28 cellular contexts compared by ENCODE assay signal in genomic region chr16:70349783-70350182, GRCh38. TPM values are rescaled to one million over a fixed set of nuclear protein-coding genes. Genes with fewer than 3 reads are reported as not detected.
DNase-seq lines count a peak whose midpoint lies in the region; ATAC-seq, FAIRE-seq and TF ChIP-seq lines count a peak whose summit lies in the region.
"Had no signal": no experiment of that assay in that cellular context is flagged by ENCODE, and none has a peak within 500 bp of the region (broad histone marks: within the 10 kb centered on the region; RNA-seq: fewer than 3 reads in every experiment).

No MANE protein-coding gene starts in this region.

- H2AFZ ChIP-seq in HepG2 (ENCODE audit: low read length) = no peak overlapping the region

- H3K27ac ChIP-seq in HepG2 (ENCODE audit: extremely low read length, insufficient read depth, low read length) (no peak overlapping the region), right lobe of liver (no peak overlapping the region)
- H3K27ac ChIP-seq: 22Rv1, ascending aorta, left ventricle myocardium inferior, right atrium auricular region, RWPE1, stomach, upper lobe of right lung had no signal

- no peaks in the 10 kb centered on the region for H4K20me1 ChIP-seq in HepG2 (ENCODE audit: insufficient read depth, low read length)

- no peak overlapping the region for H3K4me3 ChIP-seq in HepG2 (replicated peaks in 1 of 3; ENCODE audit: insufficient read depth in 1 of 3, low read depth in 2 of 3, low read length in 3 of 3)
- H3K4me3 ChIP-seq in right lobe of liver = no peak overlapping the region
- H3K4me3 ChIP-seq: ascending aorta, left ventricle myocardium inferior, right atrium auricular region, stomach, upper lobe of right lung had no signal

- H3K4me2 ChIP-seq in HepG2 (ENCODE audit: low read depth, low read length) = no peak overlapping the region

- H3K36me3 Mint-ChIP-seq in immature natural killer cell (peaks cover 7 to 15% (median 9%) of the 10 kb centered on the region in 3 donors), mesothelial cell of epicardium (peaks cover 11% of the 10 kb centered on the region)

- POLR2A ChIA-PET in HepG2 (lab: Yijun Ruan, JAX) = no interaction called here

- no peak for FAIRE-seq in HepG2 (lab: Jason Lieb, UNC)
- FAIRE-seq: GM12892 had no signal

- peaks cover 45% of the 10 kb centered on the region for H3K79me2 ChIP-seq in HepG2 (ENCODE audit: insufficient read depth, low read length)

- TF ChIP-seq EP300 in HepG2 (IDR thresholded peaks at IDR 0.05; ENCODE audit: low read depth in 2 of 2, low read length in 2 of 2) (no peak), HepG2 (CRISPR knock-in tag; IDR thresholded peaks at IDR 0.05; ENCODE audit: borderline replicate concordance) (no peak)

- peaks cover 27 to 32% of the 10 kb centered on the region in 2 donors for H3K4me1 Mint-ChIP-seq in immature natural killer cell
- peaks cover 44% of the 10 kb centered on the region for H3K4me1 Mint-ChIP-seq in stimulated activated naive CD8-positive, alpha-beta T cell treated with anti-CD3 and anti-CD28 coated beads, Interleukin-15, amount 100 ng/mL, for 72 hours
- peaks cover 19% of the 10 kb centered on the region for H3K4me1 Mint-ChIP-seq in mesothelial cell of epicardium

- 78% methylated on average over 2 of the region's 2 CpGs for WGBS in HepG2 (ENCODE audit: low lambda C conversion rate)
- 90% methylated on average over 2 of the region's 2 CpGs for WGBS in right lobe of liver (ENCODE audit: insufficient coverage, low coverage, low lambda C conversion rate, missing lambda C conversion rate)

- H3K27ac Mint-ChIP-seq in immature natural killer cell = peak overlapping the region; percentile 19 to 77 (median 66)
- H3K27ac Mint-ChIP-seq in stimulated activated naive CD8-positive, alpha-beta T cell treated with anti-CD3 and anti-CD28 coated beads, Interleukin-15, amount 100 ng/mL, for 72 hours = peak overlapping the region; percentile 12 to 13
- H3K27ac Mint-ChIP-seq in mesothelial cell of epicardium = no peak overlapping the region
- H3K27ac Mint-ChIP-seq: H9 had no signal

- H3K9me3 Mint-ChIP-seq in immature natural killer cell (no peaks in the 10 kb centered on the region), mesothelial cell of epicardium (no peaks in the 10 kb centered on the region)
- no peaks in the 10 kb centered on the region for H3K9me3 Mint-ChIP-seq in stimulated activated naive CD8-positive, alpha-beta T cell treated with anti-CD3 and anti-CD28 coated beads, Interleukin-15, amount 100 ng/mL, for 72 hours
- H3K9me3 Mint-ChIP-seq: effector memory CD8-positive, alpha-beta T cell; H9 had no signal

- TF ChIP-seq POLR2A in HepG2 (IDR thresholded peaks at IDR 0.05; ENCODE audit: insufficient read depth in 1 of 2, low read depth in 2 of 2, low read length in 2 of 2) = no peak
- no peak for TF ChIP-seq POLR2A in right lobe of liver (IDR thresholded peaks at IDR 0.05)

- H3K4me3 Mint-ChIP-seq in immature natural killer cell (peak overlapping the region in 1 of 5 donors; percentile 41), mesothelial cell of epicardium (no peak overlapping the region)
- no peak overlapping the region for H3K4me3 Mint-ChIP-seq in stimulated activated naive CD8-positive, alpha-beta T cell treated with anti-CD3 and anti-CD28 coated beads, Interleukin-15, amount 100 ng/mL, for 72 hours
- H3K4me3 Mint-ChIP-seq: effector memory CD8-positive, alpha-beta T cell had no signal

- no TSS peak for BruUV-seq in HepG2 (replicated peaks; lab: Mats Ljungman, UMichigan)

- no peak for TF ChIP-seq CTCF in HepG2 (CRISPR knock-in tag; IDR thresholded peaks at IDR 0.05)
- TF ChIP-seq CTCF in right lobe of liver (IDR thresholded peaks at IDR 0.05) = no peak
- TF ChIP-seq CTCF in mesothelial cell of epicardium (IDR thresholded peaks at IDR 0.05; ENCODE audit: unreplicated experiment) = no peak

- H3K27me3 Mint-ChIP-seq in immature natural killer cell (ENCODE audit: low read depth in 3 of 3) (peaks cover 9% of the 10 kb centered on the region in 3 donors), mesothelial cell of epicardium (ENCODE audit: low read depth) (no peaks in the 10 kb centered on the region)
- H3K27me3 Mint-ChIP-seq in stimulated activated naive CD8-positive, alpha-beta T cell treated with anti-CD3 and anti-CD28 coated beads, Interleukin-15, amount 100 ng/mL, for 72 hours = no peaks in the 10 kb centered on the region
- H3K27me3 Mint-ChIP-seq: effector memory CD8-positive, alpha-beta T cell had no signal

- ATAC-seq in HepG2 (no peak), right lobe of liver (no peak)
- ATAC-seq in stimulated activated naive CD8-positive, alpha-beta T cell treated with anti-CD3 and anti-CD28 coated beads, Interleukin-15, amount 100 ng/mL, for 72 hours = no peak
- ATAC-seq: effector memory CD8-positive, alpha-beta T cell; SK-N-SH treated with all-trans-retinoic acid at 6 μM for 48 hours; upper lobe of right lung had no signal

- H3K4me1 ChIP-seq in HepG2 (ENCODE audit: insufficient read depth, low read length) (peaks cover 37% of the 10 kb centered on the region), right lobe of liver (peaks cover 0 to 26% (median 3%) of the 10 kb centered on the region in 4 donors)

- H3K36me3 ChIP-seq in HepG2 (replicated peaks in 1 of 2; ENCODE audit: control insufficient read depth in 1 of 2, insufficient read depth in 2 of 2, low read length in 2 of 2) (peaks cover 8 to 33% of the 10 kb centered on the region in 2 experiments), right lobe of liver (peaks cover 0 to 34% (median 11%) of the 10 kb centered on the region in 4 donors)

- no peaks in the 10 kb centered on the region; a peak in 1 of 5 replicates for H3K27me3 ChIP-seq in HepG2 (ENCODE audit: control insufficient read depth in 1 of 2, insufficient read depth in 2 of 2, low read length in 2 of 2)
- H3K27me3 ChIP-seq in right lobe of liver = no peaks in the 10 kb centered on the region
- H3K27me3 ChIP-seq: ascending aorta, right atrium auricular region, stomach, upper lobe of right lung had no signal

- intact Hi-C loops in HepG2 (cut with micrococcal nuclease; ENCODE audit: unreplicated experiment) = no loop called here
- intact Hi-C loops in right lobe of liver (cut with DNase I) = no loop called here

- CTCF ChIA-PET in HepG2 (lab: Yijun Ruan, JAX; ENCODE audit: low intra/inter-chr PET ratio, low total read pairs) = no interaction called here

- DNase-seq in DMS53 (lab: John Stamatoyannopoulos, UW) = peak; percentile 5
- no peak for DNase-seq in DMS53 treated with DMSO at 0.1 percent for 48 hours (lab: John Stamatoyannopoulos, UW; ENCODE audit: unreplicated experiment)
- DNase-seq in HepG2 (ENCODE audit: low spot score) = no peak
- DNase-seq in right lobe of liver = no peak
- DNase-seq in immature natural killer cell = no peak
- no peak for DNase-seq in stimulated activated naive CD8-positive, alpha-beta T cell treated with anti-CD3 and anti-CD28 coated beads, Interleukin-15, amount 100 ng/mL, for 72 hours
- DNase-seq in mesothelial cell of epicardium (ENCODE audit: low spot score in 2 of 2, unreplicated experiment in 2 of 2) = no peak
- DNase-seq in epidermal melanocyte (ENCODE audit: insufficient read length, low spot score) = no peak
- DNase-seq: activated effector memory CD4-positive, alpha-beta T cell treated with Interleukin-2 at 50 U/mL for 16 hours; cerebellar nuclear complex; DMS 273 treated with DMSO at 0.1 percent for 48 hours; effector memory CD8-positive, alpha-beta T cell; glutamatergic neuron; H9; Kasumi-1; left ventricle myocardium inferior; NCI-H1105; NCI-H2081 treated with DMSO at 0.1 percent for 48 hours; NCI-H510A; occipital lobe; stomach; upper lobe of right lung had no signal

- in situ Hi-C loops in HepG2 (cut with HindIII; ENCODE audit: extremely low pct_ligation_motif_present, low pct_unique_long_range_greater_than_20kb) = no loop called here

- H3K9me3 ChIP-seq in HepG2 (ENCODE audit: low read length) = no peaks in the 10 kb centered on the region
- H3K9me3 ChIP-seq in right lobe of liver = no peaks in the 10 kb centered on the region
- H3K9me3 ChIP-seq: ascending aorta, left ventricle myocardium inferior, right atrium auricular region, stomach, upper lobe of right lung had no signal

- H3K9ac ChIP-seq in HepG2 (ENCODE audit: insufficient read depth, low read depth, low read length) = no peak overlapping the region

- TF ChIP-seq RAD21 in HepG2 (CRISPR knock-in tag; IDR thresholded peaks at IDR 0.05) = no peak

RNA-seq across cellular contexts. Expression of gene DDX19A, which starts 3.1 kb away (rescaled TPM):
- total RNA-seq in HepG2 (2016; rRNA removed; fragmentation: Illumina TruSeq; extraction: Trizol) (76.9 and 92.4 TPM in 2 replicates), right lobe of liver (10 to 100 TPM; 14.0 to 30.0 (median 18.1) TPM), mesothelial cell of epicardium (50.5 to 54.9 TPM (median 51.5 TPM) in 3 replicates)
- 16.1 and 17.3 TPM in 2 replicates for total RNA-seq in HepG2 (2016; cell fraction: cytosol; rRNA removed; fragmentation: Illumina TruSeq; extraction: Trizol; ENCODE audit: low read depth)
- 76.3 and 93.5 TPM in 2 replicates for total RNA-seq in HepG2 (2016; cell fraction: insoluble cytoplasmic fraction; rRNA removed; fragmentation: Illumina TruSeq; extraction: Trizol)
- 22.7 and 23.6 TPM in 2 replicates for total RNA-seq in HepG2 (2016; cell fraction: membrane; rRNA removed; fragmentation: Illumina TruSeq; extraction: Trizol)
- 54.0 and 63.3 TPM in 2 replicates for total RNA-seq in HepG2 (2016; cell fraction: nucleus; rRNA removed; fragmentation: Illumina TruSeq; extraction: Trizol)
- polyA plus RNA-seq in HepG2 (2011; rRNA removed) (41.4 and 43.9 TPM in 2 replicates), immature natural killer cell (10 to 100 TPM; 25.3 to 47.1 (median 27.4) TPM)
- 42.7 and 50.0 TPM in 2 replicates for polyA plus RNA-seq in HepG2 (2011; cell fraction: cytosol; rRNA removed)
- 26.1 and 32.0 TPM in 2 replicates for polyA plus RNA-seq in HepG2 (2011; cell fraction: nucleus; rRNA removed)
- 34.4 and 41.8 TPM in 2 replicates for polyA plus RNA-seq in HepG2 (2012)
- polyA plus RNA-seq in HepG2 (2016; cell fraction: cytosol; fragmentation: Illumina TruSeq; extraction: Trizol; ENCODE audit: low read depth) = 4.2 and 4.8 TPM in 2 replicates
- 86.5 and 94.7 TPM in 2 replicates for polyA plus RNA-seq in HepG2 (2016; cell fraction: insoluble cytoplasmic fraction; fragmentation: Illumina TruSeq; extraction: Trizol; ENCODE audit: low read depth)
- 10.6 and 11.5 TPM in 2 replicates for polyA plus RNA-seq in HepG2 (2016; cell fraction: membrane; fragmentation: Illumina TruSeq; extraction: Trizol; ENCODE audit: low read depth)
- polyA plus RNA-seq in HepG2 (2016; cell fraction: nucleus; fragmentation: Illumina TruSeq; extraction: Trizol; ENCODE audit: insufficient read depth, low read depth) = 62.8 and 66.6 TPM in 2 replicates
- 57.7 and 87.7 TPM in 2 replicates for polyA minus RNA-seq in HepG2 (2011; rRNA and poly(A)+ RNA removed; ENCODE audit: low replicate concordance)
- polyA minus RNA-seq in HepG2 (2011; cell fraction: cytosol; rRNA and poly(A)+ RNA removed) = 42.7 and 56.5 TPM in 2 replicates
- polyA minus RNA-seq in HepG2 (2011; cell fraction: nucleus; rRNA and poly(A)+ RNA removed) = 57.8 and 68.4 TPM in 2 replicates

RNA-seq across cellular contexts. Expression of gene DDX19B, which starts 50.8 kb away (rescaled TPM):
- total RNA-seq in HepG2 (2016; rRNA removed; fragmentation: Illumina TruSeq; extraction: Trizol) (36.2 and 45.1 TPM in 2 replicates), right lobe of liver (10 to 100 TPM; 15.2 to 32.3 (median 20.0) TPM), mesothelial cell of epicardium (29.7 to 31.2 TPM (median 30.9 TPM) in 3 replicates)
- 12.8 and 12.9 TPM in 2 replicates for total RNA-seq in HepG2 (2016; cell fraction: cytosol; rRNA removed; fragmentation: Illumina TruSeq; extraction: Trizol; ENCODE audit: low read depth)
- 39.6 and 45.1 TPM in 2 replicates for total RNA-seq in HepG2 (2016; cell fraction: insoluble cytoplasmic fraction; rRNA removed; fragmentation: Illumina TruSeq; extraction: Trizol)
- total RNA-seq in HepG2 (2016; cell fraction: membrane; rRNA removed; fragmentation: Illumina TruSeq; extraction: Trizol) = 23.3 and 24.2 TPM in 2 replicates
- total RNA-seq in HepG2 (2016; cell fraction: nucleus; rRNA removed; fragmentation: Illumina TruSeq; extraction: Trizol) = 19.1 and 19.2 TPM in 2 replicates
- polyA plus RNA-seq in HepG2 (2011; rRNA removed) (40.0 and 48.1 TPM in 2 replicates), immature natural killer cell (10 to 100 TPM; 53.1 to 85.3 (median 68.7) TPM)
- 32.7 and 34.5 TPM in 2 replicates for polyA plus RNA-seq in HepG2 (2011; cell fraction: cytosol; rRNA removed)
- 37.9 and 40.4 TPM in 2 replicates for polyA plus RNA-seq in HepG2 (2011; cell fraction: nucleus; rRNA removed)
- polyA plus RNA-seq in HepG2 (2012) = 44.8 and 46.5 TPM in 2 replicates
- 19.4 and 20.0 TPM in 2 replicates for polyA plus RNA-seq in HepG2 (2016; cell fraction: cytosol; fragmentation: Illumina TruSeq; extraction: Trizol; ENCODE audit: low read depth)
- 52.7 and 69.9 TPM in 2 replicates for polyA plus RNA-seq in HepG2 (2016; cell fraction: insoluble cytoplasmic fraction; fragmentation: Illumina TruSeq; extraction: Trizol; ENCODE audit: low read depth)
- 27.4 and 28.0 TPM in 2 replicates for polyA plus RNA-seq in HepG2 (2016; cell fraction: membrane; fragmentation: Illumina TruSeq; extraction: Trizol; ENCODE audit: low read depth)
- polyA plus RNA-seq in HepG2 (2016; cell fraction: nucleus; fragmentation: Illumina TruSeq; extraction: Trizol; ENCODE audit: insufficient read depth, low read depth) = 38.1 and 41.2 TPM in 2 replicates
- 14.4 and 19.9 TPM in 2 replicates for polyA minus RNA-seq in HepG2 (2011; rRNA and poly(A)+ RNA removed; ENCODE audit: low replicate concordance)
- 9.7 and 21.2 TPM in 2 replicates for polyA minus RNA-seq in HepG2 (2011; cell fraction: cytosol; rRNA and poly(A)+ RNA removed)
- polyA minus RNA-seq in HepG2 (2011; cell fraction: nucleus; rRNA and poly(A)+ RNA removed) = 19.9 and 21.8 TPM in 2 replicates
